In the genomic region with DNA sequence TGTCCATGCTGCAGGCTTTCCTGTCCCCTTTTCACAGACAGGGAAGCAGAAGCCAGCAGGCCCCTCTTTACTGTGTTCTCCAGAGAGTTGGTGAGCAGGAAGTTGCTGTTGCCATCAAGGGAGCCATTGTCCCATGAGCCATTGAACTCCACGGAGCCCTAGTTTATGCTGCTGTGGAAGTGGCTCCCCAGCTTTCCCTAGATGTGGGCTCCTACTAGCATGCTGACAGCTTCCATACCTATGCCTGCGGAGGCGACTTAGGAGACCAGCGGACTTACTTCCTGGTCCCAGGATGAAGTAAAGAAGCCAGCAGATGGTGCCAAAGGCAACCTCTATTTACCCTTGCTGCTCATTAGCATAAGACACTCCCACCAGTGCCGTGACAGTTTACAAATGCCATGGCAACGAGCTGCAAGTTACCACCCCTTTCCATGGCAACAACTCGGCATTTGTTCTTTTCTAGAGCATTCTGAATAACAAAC, we compare ENCODE assay signal across 1 cellular context.
TF ChIP-seq lines count a peak whose summit lies in the region.

No MANE protein-coding gene starts in this region.

TF ChIP-seq in H1, 55 proteins besides CTCF, POLR2A, EP300 and RAD21:
- peak; percentile 30 for TF ChIP-seq SAP30 (IDR thresholded peaks at IDR 0.05; ENCODE audit: insufficient read depth, insufficient replicate concordance, low read length)
- TF ChIP-seq TCF12 (IDR thresholded peaks at IDR 0.05; ENCODE audit: low read depth, low read length): peak; percentile 61; the same call in 1 of the 2 replicates
- TF ChIP-seq TAF1 (IDR thresholded peaks at IDR 0.05; ENCODE audit: low read depth, low read length): peak; percentile 40; the same call in 1 of the 2 replicates
- no peak for TF ChIP-seq TEAD4 (IDR thresholded peaks at IDR 0.05; ENCODE audit: low read depth, low read length)
- no peak for TF ChIP-seq POU5F1 (IDR thresholded peaks at IDR 0.05; ENCODE audit: low read depth, low read length)
- peak; percentile 85 to 97; a peak in 3 of 4 replicates for TF ChIP-seq SIN3A (conservative IDR thresholded peaks at IDR 0.05 in 1 of 2, IDR thresholded peaks at IDR 0.05 in 1 of 2; ENCODE audit: low read depth in 1 of 2, low read length in 2 of 2)
- TF ChIP-seq SP1 (IDR thresholded peaks at IDR 0.05; ENCODE audit: low read depth, low read length): peak; percentile 76; the same call in 1 of the 2 replicates
- TF ChIP-seq, protein P1, sequence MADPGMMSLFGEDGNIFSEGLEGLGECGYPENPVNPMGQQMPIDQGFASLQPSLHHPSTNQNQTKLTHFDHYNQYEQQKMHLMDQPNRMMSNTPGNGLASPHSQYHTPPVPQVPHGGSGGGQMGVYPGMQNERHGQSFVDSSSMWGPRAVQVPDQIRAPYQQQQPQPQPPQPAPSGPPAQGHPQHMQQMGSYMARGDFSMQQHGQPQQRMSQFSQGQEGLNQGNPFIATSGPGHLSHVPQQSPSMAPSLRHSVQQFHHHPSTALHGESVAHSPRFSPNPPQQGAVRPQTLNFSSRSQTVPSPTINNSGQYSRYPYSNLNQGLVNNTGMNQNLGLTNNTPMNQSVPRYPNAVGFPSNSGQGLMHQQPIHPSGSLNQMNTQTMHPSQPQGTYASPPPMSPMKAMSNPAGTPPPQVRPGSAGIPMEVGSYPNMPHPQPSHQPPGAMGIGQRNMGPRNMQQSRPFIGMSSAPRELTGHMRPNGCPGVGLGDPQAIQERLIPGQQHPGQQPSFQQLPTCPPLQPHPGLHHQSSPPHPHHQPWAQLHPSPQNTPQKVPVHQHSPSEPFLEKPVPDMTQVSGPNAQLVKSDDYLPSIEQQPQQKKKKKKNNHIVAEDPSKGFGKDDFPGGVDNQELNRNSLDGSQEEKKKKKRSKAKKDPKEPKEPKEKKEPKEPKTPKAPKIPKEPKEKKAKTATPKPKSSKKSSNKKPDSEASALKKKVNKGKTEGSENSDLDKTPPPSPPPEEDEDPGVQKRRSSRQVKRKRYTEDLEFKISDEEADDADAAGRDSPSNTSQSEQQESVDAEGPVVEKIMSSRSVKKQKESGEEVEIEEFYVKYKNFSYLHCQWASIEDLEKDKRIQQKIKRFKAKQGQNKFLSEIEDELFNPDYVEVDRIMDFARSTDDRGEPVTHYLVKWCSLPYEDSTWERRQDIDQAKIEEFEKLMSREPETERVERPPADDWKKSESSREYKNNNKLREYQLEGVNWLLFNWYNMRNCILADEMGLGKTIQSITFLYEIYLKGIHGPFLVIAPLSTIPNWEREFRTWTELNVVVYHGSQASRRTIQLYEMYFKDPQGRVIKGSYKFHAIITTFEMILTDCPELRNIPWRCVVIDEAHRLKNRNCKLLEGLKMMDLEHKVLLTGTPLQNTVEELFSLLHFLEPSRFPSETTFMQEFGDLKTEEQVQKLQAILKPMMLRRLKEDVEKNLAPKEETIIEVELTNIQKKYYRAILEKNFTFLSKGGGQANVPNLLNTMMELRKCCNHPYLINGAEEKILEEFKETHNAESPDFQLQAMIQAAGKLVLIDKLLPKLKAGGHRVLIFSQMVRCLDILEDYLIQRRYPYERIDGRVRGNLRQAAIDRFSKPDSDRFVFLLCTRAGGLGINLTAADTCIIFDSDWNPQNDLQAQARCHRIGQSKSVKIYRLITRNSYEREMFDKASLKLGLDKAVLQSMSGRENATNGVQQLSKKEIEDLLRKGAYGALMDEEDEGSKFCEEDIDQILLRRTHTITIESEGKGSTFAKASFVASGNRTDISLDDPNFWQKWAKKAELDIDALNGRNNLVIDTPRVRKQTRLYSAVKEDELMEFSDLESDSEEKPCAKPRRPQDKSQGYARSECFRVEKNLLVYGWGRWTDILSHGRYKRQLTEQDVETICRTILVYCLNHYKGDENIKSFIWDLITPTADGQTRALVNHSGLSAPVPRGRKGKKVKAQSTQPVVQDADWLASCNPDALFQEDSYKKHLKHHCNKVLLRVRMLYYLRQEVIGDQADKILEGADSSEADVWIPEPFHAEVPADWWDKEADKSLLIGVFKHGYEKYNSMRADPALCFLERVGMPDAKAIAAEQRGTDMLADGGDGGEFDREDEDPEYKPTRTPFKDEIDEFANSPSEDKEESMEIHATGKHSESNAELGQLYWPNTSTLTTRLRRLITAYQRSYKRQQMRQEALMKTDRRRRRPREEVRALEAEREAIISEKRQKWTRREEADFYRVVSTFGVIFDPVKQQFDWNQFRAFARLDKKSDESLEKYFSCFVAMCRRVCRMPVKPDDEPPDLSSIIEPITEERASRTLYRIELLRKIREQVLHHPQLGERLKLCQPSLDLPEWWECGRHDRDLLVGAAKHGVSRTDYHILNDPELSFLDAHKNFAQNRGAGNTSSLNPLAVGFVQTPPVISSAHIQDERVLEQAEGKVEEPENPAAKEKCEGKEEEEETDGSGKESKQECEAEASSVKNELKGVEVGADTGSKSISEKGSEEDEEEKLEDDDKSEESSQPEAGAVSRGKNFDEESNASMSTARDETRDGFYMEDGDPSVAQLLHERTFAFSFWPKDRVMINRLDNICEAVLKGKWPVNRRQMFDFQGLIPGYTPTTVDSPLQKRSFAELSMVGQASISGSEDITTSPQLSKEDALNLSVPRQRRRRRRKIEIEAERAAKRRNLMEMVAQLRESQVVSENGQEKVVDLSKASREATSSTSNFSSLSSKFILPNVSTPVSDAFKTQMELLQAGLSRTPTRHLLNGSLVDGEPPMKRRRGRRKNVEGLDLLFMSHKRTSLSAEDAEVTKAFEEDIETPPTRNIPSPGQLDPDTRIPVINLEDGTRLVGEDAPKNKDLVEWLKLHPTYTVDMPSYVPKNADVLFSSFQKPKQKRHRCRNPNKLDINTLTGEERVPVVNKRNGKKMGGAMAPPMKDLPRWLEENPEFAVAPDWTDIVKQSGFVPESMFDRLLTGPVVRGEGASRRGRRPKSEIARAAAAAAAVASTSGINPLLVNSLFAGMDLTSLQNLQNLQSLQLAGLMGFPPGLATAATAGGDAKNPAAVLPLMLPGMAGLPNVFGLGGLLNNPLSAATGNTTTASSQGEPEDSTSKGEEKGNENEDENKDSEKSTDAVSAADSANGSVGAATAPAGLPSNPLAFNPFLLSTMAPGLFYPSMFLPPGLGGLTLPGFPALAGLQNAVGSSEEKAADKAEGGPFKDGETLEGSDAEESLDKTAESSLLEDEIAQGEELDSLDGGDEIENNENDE (IDR thresholded peaks at IDR 0.05; ENCODE audit: insufficient replicate concordance, low read length): peak; percentile 28
- TF ChIP-seq SP2 (IDR thresholded peaks at IDR 0.05; ENCODE audit: low read length): no peak
